In genomic region chr7:116395125-116395791, GRCh38 we compare ENCODE assay signal across 9 cellular contexts.
DNase-seq lines count a peak whose midpoint lies in the region; ATAC-seq and TF ChIP-seq lines count a peak whose summit lies in the region.
"Had no signal": no experiment of that assay in that cellular context is flagged by ENCODE, and none has a peak within 500 bp of the region (broad histone marks: within the 10 kb centered on the region; RNA-seq: fewer than 3 reads in every experiment).

No MANE protein-coding gene starts in this region.

- H3K79me2 ChIP-seq in hepatocyte, result no peaks in the 10 kb centered on the region

- peak overlapping the region; percentile 7 for H2AFZ ChIP-seq in hepatocyte

- H3K4me3 ChIP-seq in heart right ventricle, result no peak overlapping the region
- H3K4me3 ChIP-seq in right atrium auricular region, result no peak overlapping the region
- no peak overlapping the region for H3K4me3 ChIP-seq in hepatocyte
- H3K4me3 ChIP-seq in uterus, result no peak overlapping the region

- WGBS in heart right ventricle, 2 donors, result 57 to 58% methylated on average over 3 of the region's 3 CpGs
- 67% methylated on average over 3 of the region's 3 CpGs for WGBS in hepatocyte (ENCODE audit: low lambda C conversion rate, missing lambda C conversion rate)

- intact Hi-C loops in heart right ventricle (cut with DNase I), result loop anchor here in 1 of 10 donors (10.0 kb wide), 1 partner anchor 50 kb away; no protein-coding TSS in a partner anchor
- intact Hi-C loops in uterus (cut with DNase I; ENCODE audit: low total_unique reads), result no loop called here

- peaks cover 8% of the 10 kb centered on the region; the same call in 1 of the 2 replicates for H3K36me3 Mint-ChIP-seq in WTC11
- H3K36me3 Mint-ChIP-seq: CD14-positive monocyte had no signal

- H3K27me3 ChIP-seq in heart right ventricle (no peaks in the 10 kb centered on the region), right atrium auricular region (no peaks in the 10 kb centered on the region), hepatocyte (no peaks in the 10 kb centered on the region), uterus (no peaks in the 10 kb centered on the region)

- H3K4me3 Mint-ChIP-seq in WTC11, result no peak overlapping the region
- H3K4me3 Mint-ChIP-seq in stimulated activated naive CD8-positive, alpha-beta T cell treated with anti-CD3 and anti-CD28 coated beads, Interleukin-15, amount 100 ng/mL, for 72 hours, result no peak overlapping the region
- H3K4me3 Mint-ChIP-seq: CD14-positive monocyte had no signal

- H3K36me3 ChIP-seq in heart right ventricle (no peaks in the 10 kb centered on the region), right atrium auricular region (no peaks in the 10 kb centered on the region), hepatocyte (replicated peaks; ENCODE audit: insufficient read depth, low read depth) (no peaks in the 10 kb centered on the region), uterus (no peaks in the 10 kb centered on the region)

- no peak for DNase-seq in heart right ventricle
- no peak for DNase-seq in right atrium auricular region (ENCODE audit: low spot score)
- DNase-seq in WTC11 (ENCODE audit: low spot score), result no peak
- peak; percentile 35 for DNase-seq in hepatocyte (ENCODE audit: low spot score)
- DNase-seq in uterus, result peak in 1 of 2 donors; percentile 33
- no peak for DNase-seq in stimulated activated naive CD8-positive, alpha-beta T cell treated with anti-CD3 and anti-CD28 coated beads, Interleukin-15, amount 100 ng/mL, for 72 hours
- DNase-seq in activated CD8-positive, alpha-beta memory T cell treated with anti-CD3 and anti-CD28 coated beads, Interleukin-2, amount 50 U/mL, for 4 hours, result no peak
- no peak for DNase-seq in SKM-1 treated with dmso at 0.1 percent for 144 hours (lab: John Stamatoyannopoulos, UW; ENCODE audit: unreplicated experiment)

- H3K9me3 Mint-ChIP-seq in WTC11, result peaks cover 21% of the 10 kb centered on the region
- H3K9me3 Mint-ChIP-seq in stimulated activated naive CD8-positive, alpha-beta T cell treated with anti-CD3 and anti-CD28 coated beads, Interleukin-15, amount 100 ng/mL, for 72 hours, result peaks cover 0 to 7% of the 10 kb centered on the region in 2 donors

- peak in 5 of 8 donors; percentile 14 to 54 (median 48) for ATAC-seq in heart right ventricle
- peak; percentile 74 for ATAC-seq in WTC11
- ATAC-seq in stimulated activated naive CD8-positive, alpha-beta T cell treated with anti-CD3 and anti-CD28 coated beads, Interleukin-15, amount 100 ng/mL, for 72 hours, result no peak

- no peak overlapping the region for H3K4me2 ChIP-seq in hepatocyte

- CTCF ChIA-PET in WTC11 (lab: Charles Lee), result interaction anchor here (1.0 kb wide), 1 partner anchor 131 kb away, joined by 3 read pairs; no protein-coding TSS in a partner anchor

- TF ChIP-seq CTCF in heart right ventricle (IDR thresholded peaks at IDR 0.05), result no peak
- no peak for TF ChIP-seq CTCF in right atrium auricular region (IDR thresholded peaks at IDR 0.05)
- TF ChIP-seq CTCF in WTC11 (IDR thresholded peaks at IDR 0.05), result no peak
- no peak for TF ChIP-seq CTCF in hepatocyte (IDR thresholded peaks at IDR 0.05; ENCODE audit: poor library complexity)
- TF ChIP-seq CTCF in uterus (IDR thresholded peaks at IDR 0.05), result no peak

- no peak for TF ChIP-seq POLR2A in uterus (IDR thresholded peaks at IDR 0.05)

- H3K4me1 ChIP-seq in heart right ventricle (peaks cover 3 to 50% (median 30%) of the 10 kb centered on the region in 9 donors), right atrium auricular region (peaks cover 0 to 46% of the 10 kb centered on the region in 2 donors), hepatocyte (ENCODE audit: insufficient read depth) (no peaks in the 10 kb centered on the region), uterus (no peaks in the 10 kb centered on the region)

- peak overlapping the region in 8 of 10 donors; percentile 19 to 75 (median 51) for H3K27ac ChIP-seq in heart right ventricle
- peak overlapping the region in 1 of 2 donors; percentile 3 for H3K27ac ChIP-seq in right atrium auricular region
- H3K27ac ChIP-seq in hepatocyte, result no peak overlapping the region
- H3K27ac ChIP-seq in uterus, result peak overlapping the region; percentile 52 to 53

- peaks cover 10% of the 10 kb centered on the region for H3K4me1 Mint-ChIP-seq in WTC11
- no peaks in the 10 kb centered on the region for H3K4me1 Mint-ChIP-seq in stimulated activated naive CD8-positive, alpha-beta T cell treated with anti-CD3 and anti-CD28 coated beads, Interleukin-15, amount 100 ng/mL, for 72 hours
- H3K4me1 Mint-ChIP-seq: CD14-positive monocyte had no signal

- H3K9me2 ChIP-seq in hepatocyte (replicated peaks; ENCODE audit: insufficient read depth), result no peaks in the 10 kb centered on the region

- no peaks in the 10 kb centered on the region for H4K20me1 ChIP-seq in hepatocyte (ENCODE audit: insufficient read depth, poor library complexity, severe bottlenecking)

- no peaks in the 10 kb centered on the region for H3K27me3 Mint-ChIP-seq in WTC11 (ENCODE audit: low read depth)
- peaks cover 20% of the 10 kb centered on the region for H3K27me3 Mint-ChIP-seq in stimulated activated naive CD8-positive, alpha-beta T cell treated with anti-CD3 and anti-CD28 coated beads, Interleukin-15, amount 100 ng/mL, for 72 hours

- H3K27ac Mint-ChIP-seq in WTC11, result no peak overlapping the region
- H3K27ac Mint-ChIP-seq in stimulated activated naive CD8-positive, alpha-beta T cell treated with anti-CD3 and anti-CD28 coated beads, Interleukin-15, amount 100 ng/mL, for 72 hours, result no peak overlapping the region
- H3K27ac Mint-ChIP-seq: CD14-positive monocyte had no signal

- POLR2A ChIA-PET in WTC11 (lab: Charles Lee), result no interaction called here

- peaks cover 0 to 9% (median 0%) of the 10 kb centered on the region in 11 donors for H3K9me3 ChIP-seq in heart right ventricle
- H3K9me3 ChIP-seq in right atrium auricular region, result peaks cover 0 to 6% of the 10 kb centered on the region in 2 donors
- no peaks in the 10 kb centered on the region for H3K9me3 ChIP-seq in hepatocyte (ENCODE audit: low read depth)
- no peaks in the 10 kb centered on the region for H3K9me3 ChIP-seq in uterus

TF ChIP-seq in WTC11, 78 proteins besides CTCF, POLR2A, EP300 and RAD21:
- TF ChIP-seq ZBTB21 (CRISPR knock-in tag; IDR thresholded peaks at IDR 0.05; ENCODE audit: borderline replicate concordance), result no peak
- no peak for TF ChIP-seq MYBL2 (CRISPR knock-in tag; IDR thresholded peaks at IDR 0.05)
- no peak for TF ChIP-seq GTF2I (CRISPR knock-in tag; conservative IDR thresholded peaks at IDR 0.05)
- TF ChIP-seq, protein P1, sequence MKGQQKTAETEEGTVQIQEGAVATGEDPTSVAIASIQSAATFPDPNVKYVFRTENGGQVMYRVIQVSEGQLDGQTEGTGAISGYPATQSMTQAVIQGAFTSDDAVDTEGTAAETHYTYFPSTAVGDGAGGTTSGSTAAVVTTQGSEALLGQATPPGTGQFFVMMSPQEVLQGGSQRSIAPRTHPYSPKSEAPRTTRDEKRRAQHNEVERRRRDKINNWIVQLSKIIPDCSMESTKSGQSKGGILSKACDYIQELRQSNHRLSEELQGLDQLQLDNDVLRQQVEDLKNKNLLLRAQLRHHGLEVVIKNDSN (CRISPR knock-in tag; IDR thresholded peaks at IDR 0.05), result no peak
